8 cellular contexts compared by ENCODE assay signal in genomic region chr9:6106576-6107339, GRCh38.
DNase-seq lines count a peak whose midpoint lies in the region; ATAC-seq and TF ChIP-seq lines count a peak whose summit lies in the region.

No MANE protein-coding gene starts in this region.

- no peaks in the 10 kb centered on the region for H3K9me3 Mint-ChIP-seq in effector memory CD8-positive, alpha-beta T cell
- H3K9me3 Mint-ChIP-seq in mesothelial cell of epicardium (no peaks in the 10 kb centered on the region), immature natural killer cell (no peaks in the 10 kb centered on the region)

- CTCF ChIA-PET in AG04449 (lab: Yijun Ruan, JAX): interaction anchor here (0.8 to 2.0 kb wide), 3 partner anchors 51 to 221 kb away, joined by 3 to 6 read pairs (median 4); no protein-coding TSS in a partner anchor

- in situ Hi-C loops in GM13976 (cut with MboI; ENCODE audit: low sequenced_read_pairs, unreplicated experiment): no loop called here

- peaks cover 2 to 3% of the 10 kb centered on the region in 2 donors for H3K4me1 Mint-ChIP-seq in effector memory CD8-positive, alpha-beta T cell (ENCODE audit: low read depth in 2 of 2)
- H3K4me1 Mint-ChIP-seq in mesothelial cell of epicardium (peaks cover 5% of the 10 kb centered on the region), immature natural killer cell (no peaks in the 10 kb centered on the region)

- no peak overlapping the region for H3K4me3 ChIP-seq in AG04449 (ENCODE audit: low read depth, low read length)

- H3K36me3 Mint-ChIP-seq in effector memory CD8-positive, alpha-beta T cell (ENCODE audit: insufficient read depth): no peaks in the 10 kb centered on the region
- H3K36me3 Mint-ChIP-seq in mesothelial cell of epicardium (no peaks in the 10 kb centered on the region), immature natural killer cell (no peaks in the 10 kb centered on the region)

- no peak overlapping the region for H3K4me3 Mint-ChIP-seq in effector memory CD8-positive, alpha-beta T cell
- H3K4me3 Mint-ChIP-seq in mesothelial cell of epicardium (no peak overlapping the region), immature natural killer cell (no peak overlapping the region)

- POLR2A ChIA-PET in AG04449 (lab: Yijun Ruan, JAX): no interaction called here

- no peaks in the 10 kb centered on the region for H3K27me3 Mint-ChIP-seq in effector memory CD8-positive, alpha-beta T cell
- no peaks in the 10 kb centered on the region for H3K27me3 Mint-ChIP-seq in mesothelial cell of epicardium (ENCODE audit: low read depth)
- no peaks in the 10 kb centered on the region for H3K27me3 Mint-ChIP-seq in immature natural killer cell (ENCODE audit: low read depth in 3 of 3)

- H3K27ac Mint-ChIP-seq in effector memory CD8-positive, alpha-beta T cell: peak overlapping the region in 1 of 2 donors; percentile 19
- peak overlapping the region; percentile 41 for H3K27ac Mint-ChIP-seq in mesothelial cell of epicardium
- H3K27ac Mint-ChIP-seq in immature natural killer cell: no peak overlapping the region

- peak; percentile 56 for ATAC-seq in HG03060 (IDR thresholded peaks at IDR 0.05; ENCODE audit: low read depth, unreplicated experiment)
- peak; percentile 26 for ATAC-seq in effector memory CD8-positive, alpha-beta T cell (replicated peaks)

- TF ChIP-seq CTCF in AG04449 (IDR thresholded peaks at IDR 0.05; ENCODE audit: insufficient read depth, low read length, missing control alignments): peak; percentile 14
- peak; percentile 18 for TF ChIP-seq CTCF in GM13976 (IDR thresholded peaks at IDR 0.05; ENCODE audit: borderline replicate concordance, control extremely low read depth, extremely low read depth, insufficient read depth, missing control alignments)
- no peak for TF ChIP-seq CTCF in mesothelial cell of epicardium (IDR thresholded peaks at IDR 0.05; ENCODE audit: unreplicated experiment)

- DNase-seq in AG04449 (ENCODE audit: low read depth, low spot score): no peak
- peak; percentile 45 for DNase-seq in GM13976 (ENCODE audit: low spot score)
- DNase-seq in NOMO-1 treated with DMSO at 0.1 percent for 48 hours (lab: John Stamatoyannopoulos, UW; ENCODE audit: unreplicated experiment): peak; percentile 43
- no peak for DNase-seq in effector memory CD8-positive, alpha-beta T cell
- DNase-seq in mesothelial cell of epicardium (ENCODE audit: low spot score in 2 of 2, unreplicated experiment in 2 of 2): no peak
- no peak for DNase-seq in UCSD-AML1 (lab: John Stamatoyannopoulos, UW; ENCODE audit: unreplicated experiment)
- no peak for DNase-seq in immature natural killer cell

Comparison
In these comparisons a context has a peak if more than half of its experiments do, and no peak if none do; other contexts are left out.
1. DNase-seq: peak in GM13976 (single experiment) and NOMO-1 treated with DMSO at 0.1 percent for 48 hours (single experiment); none in AG04449 (single experiment), effector memory CD8-positive, alpha-beta T cell (0 of 3), mesothelial cell of epicardium (0 of 2), UCSD-AML1 (single experiment) and immature natural killer cell (0 of 3).